Comparison of ENCODE assay signal across 9 cellular contexts in the genomic region with DNA sequence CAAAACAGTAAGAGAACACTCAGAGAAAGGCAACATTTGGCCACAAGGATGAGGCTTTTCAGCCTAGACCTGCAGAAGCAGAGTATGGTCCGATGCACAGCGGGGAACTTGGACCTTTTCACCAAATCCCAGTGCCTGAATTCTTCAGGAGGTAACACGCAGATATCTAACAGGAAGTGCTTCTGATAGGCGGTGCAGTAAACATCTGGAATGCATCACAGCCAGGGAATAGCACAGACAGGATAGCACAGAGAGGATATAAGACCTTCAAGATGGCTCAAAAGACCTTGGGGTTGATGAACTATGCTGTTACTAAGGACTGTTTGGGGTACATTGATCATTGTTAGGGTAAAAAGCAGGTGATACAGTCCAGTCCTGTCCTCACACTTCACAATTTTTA. TPM values are rescaled to one million over a fixed set of nuclear protein-coding genes. Genes with fewer than 3 reads are reported as not detected.
DNase-seq lines count a peak whose midpoint lies in the region; FAIRE-seq and TF ChIP-seq lines count a peak whose summit lies in the region.
"Had no signal": no experiment of that assay in that cellular context is flagged by ENCODE, and none has a peak within 500 bp of the region (broad histone marks: within the 10 kb centered on the region; RNA-seq: fewer than 3 reads in every experiment).

No MANE protein-coding gene starts in this region.

- peak overlapping the region; percentile 84 to 96 (median 93) for H3K9ac ChIP-seq in BLaER1 treated with 17β-estradiol and CSF1 and Interleukin-3, amounts not matched to agents 10 nM and 100 nM
- H3K9ac ChIP-seq in MM.1S (ENCODE audit: low read length) (peak overlapping the region; percentile 87; the same call in 1 of the 2 replicates), H1 (replicated peaks in 1 of 4; ENCODE audit: extremely low read depth in 1 of 4, low read depth in 3 of 4, low read length in 3 of 4) (no peak overlapping the region)

- no peak overlapping the region for H2AFZ ChIP-seq in MM.1S (ENCODE audit: low read length)
- no peak overlapping the region for H2AFZ ChIP-seq in H1 (ENCODE audit: low read length)

- H3K4ac ChIP-seq in H1 (replicated peaks; ENCODE audit: insufficient read length, low read depth, low read length): no peak overlapping the region

- H3K18ac ChIP-seq in H1 (ENCODE audit: extremely low read depth, low read length): no peak overlapping the region

- peaks cover 27% of the 10 kb centered on the region for H3F3A ChIP-seq in MM.1S (ENCODE audit: insufficient read depth, low read length)

- H3K9me3 ChIP-seq in BLaER1 treated with 17β-estradiol and CSF1 and Interleukin-3, amounts not matched to agents 10 nM and 100 nM (replicated peaks in 1 of 11): no peaks in the 10 kb centered on the region
- no peaks in the 10 kb centered on the region for H3K9me3 ChIP-seq in MM.1S (replicated peaks; ENCODE audit: insufficient read depth, low read length)
- no peaks in the 10 kb centered on the region for H3K9me3 ChIP-seq in H1 (ENCODE audit: insufficient read depth in 2 of 2, low read depth in 1 of 2, low read length in 1 of 2)
- H3K9me3 ChIP-seq: transverse colon had no signal

- peaks cover 56% of the 10 kb centered on the region for H3K4me1 Mint-ChIP-seq in nephron progenitor cell

- WGBS in H1 (ENCODE audit: extremely low coverage in 1 of 2, insufficient coverage in 1 of 2, insufficient read length in 1 of 2, insufficient replicate concordance in 2 of 2, low coverage in 1 of 2, low lambda C conversion rate in 2 of 2, missing lambda C conversion rate in 1 of 2), 2 experiments: 93% methylated on average over 4 of the region's 4 CpGs; no CpG with 5 or more reads in 1 of the 2 experiments

- H4K20me1 ChIP-seq in BLaER1 treated with 17β-estradiol and CSF1 and Interleukin-3, amounts not matched to agents 10 nM and 100 nM: peaks cover 34 to 94% (median 78%) of the 10 kb centered on the region in 11 experiments; a peak in 21 of 22 replicates
- H4K20me1 ChIP-seq in MM.1S (ENCODE audit: insufficient read depth, low read length): no peaks in the 10 kb centered on the region
- H4K20me1 ChIP-seq in H1 (replicated peaks in 1 of 2; ENCODE audit: control insufficient read depth in 1 of 2, insufficient read depth in 2 of 2, low read length in 2 of 2): peaks cover 10 to 26% of the 10 kb centered on the region in 2 experiments

- peaks cover 26% of the 10 kb centered on the region for H3K79me1 ChIP-seq in H1 (ENCODE audit: low read depth, low read length)

- H3K23ac ChIP-seq in H1 (ENCODE audit: insufficient read length): no peak overlapping the region

- no peak for TF ChIP-seq CTCF in MM.1S (IDR thresholded peaks at IDR 0.05; ENCODE audit: low read length)
- no peak for TF ChIP-seq CTCF in H1 (IDR thresholded peaks at IDR 0.05; ENCODE audit: control extremely low read depth in 1 of 3, insufficient read depth in 1 of 3, low read depth in 1 of 3, low read length in 3 of 3)
- no peak for TF ChIP-seq CTCF in nephron progenitor cell (IDR thresholded peaks at IDR 0.05)

- H3K9me2 ChIP-seq in MM.1S (replicated peaks; ENCODE audit: insufficient read depth, low read length): no peaks in the 10 kb centered on the region

- no peak overlapping the region for H2BK15ac ChIP-seq in H1 (ENCODE audit: low read length)

- H3K27ac Mint-ChIP-seq in nephron progenitor cell: peak overlapping the region; percentile 61

- H4K5ac ChIP-seq in H1 (ENCODE audit: insufficient read length, low read depth, low read length): no peak overlapping the region

- no peak overlapping the region for H2BK12ac ChIP-seq in H1 (ENCODE audit: low read depth, low read length)

- no peaks in the 10 kb centered on the region for H3K27me3 Mint-ChIP-seq in nephron progenitor cell (ENCODE audit: low read depth, poor library complexity)

- peak overlapping the region in 5 of 11 experiments; percentile 79 to 92 (median 88); a peak in 7 of 22 replicates for H3K27ac ChIP-seq in BLaER1 treated with 17β-estradiol and CSF1 and Interleukin-3, amounts not matched to agents 10 nM and 100 nM
- H3K27ac ChIP-seq in MM.1S (ENCODE audit: low read length) (no peak overlapping the region), H1 (ENCODE audit: low read depth, low read length) (no peak overlapping the region)

- peaks cover 53 to 69% (median 65%) of the 10 kb centered on the region in 11 experiments for H3K36me3 ChIP-seq in BLaER1 treated with 17β-estradiol and CSF1 and Interleukin-3, amounts not matched to agents 10 nM and 100 nM
- H3K36me3 ChIP-seq in MM.1S (replicated peaks; ENCODE audit: insufficient read depth, low read length): peaks cover 9% of the 10 kb centered on the region; the same call in 1 of the 2 replicates
- peaks cover 6 to 19% (median 10%) of the 10 kb centered on the region in 4 experiments for H3K36me3 ChIP-seq in H1 (ENCODE audit: control insufficient read depth in 2 of 4, insufficient read depth in 4 of 4, low read length in 3 of 4)

- no peak overlapping the region for H3K56ac ChIP-seq in H1 (replicated peaks; ENCODE audit: insufficient read length, low read depth, low read length)

- H3K4me1 ChIP-seq in BLaER1 treated with 17β-estradiol and CSF1 and Interleukin-3, amounts not matched to agents 10 nM and 100 nM: peaks cover 51 to 69% (median 59%) of the 10 kb centered on the region in 10 experiments
- peaks cover 45% of the 10 kb centered on the region for H3K4me1 ChIP-seq in MM.1S (ENCODE audit: low read length)
- peaks cover 0 to 13% (median 3%) of the 10 kb centered on the region in 4 experiments; a peak in 6 of 7 replicates for H3K4me1 ChIP-seq in H1 (replicated peaks in 1 of 4; ENCODE audit: control insufficient read depth in 3 of 4, insufficient read depth in 4 of 4, low read length in 3 of 4)

- DNase-seq in MM.1S (no peak), H1 (ENCODE audit: low read depth in 1 of 2, low spot score in 2 of 2) (no peak), nephron progenitor cell (no peak), cerebellar nuclear complex (lab: John Stamatoyannopoulos, UW) (no peak), NCI-H748 (lab: John Stamatoyannopoulos, UW; ENCODE audit: unreplicated experiment) (no peak), activated gamma-delta T cell (lab: John Stamatoyannopoulos, UW) (no peak), middle frontal gyrus (ENCODE audit: extremely low spot score, low spot score) (no peak)
- DNase-seq: transverse colon had no signal

- no peak overlapping the region for H2AK5ac ChIP-seq in H1 (ENCODE audit: low read depth, low read length)

- FAIRE-seq in H1 (lab: Jason Lieb, UNC): no peak

- peak overlapping the region; percentile 81 for H3K4me3 Mint-ChIP-seq in nephron progenitor cell

- H3K79me2 ChIP-seq in MM.1S (ENCODE audit: low read length) (peaks cover 92% of the 10 kb centered on the region), H1 (ENCODE audit: control insufficient read depth in 1 of 2, insufficient read depth in 2 of 2, low read length in 2 of 2) (peaks cover 0 to 39% of the 10 kb centered on the region in 2 experiments; a peak in 3 of 4 replicates)

- CTCF ChIA-PET in H1 (lab: Charles Lee; ENCODE audit: partially characterized antibody): interaction anchor here (0.8 to 2.0 kb wide), 5 partner anchors 10 to 271 kb away, joined by 4 to 9 read pairs (median 4); partner anchors contain the start of gene ASTL

- no peak overlapping the region for H2BK20ac ChIP-seq in H1 (ENCODE audit: low read length)

- no peak for TF ChIP-seq EP300 in H1 (IDR thresholded peaks at IDR 0.05; ENCODE audit: borderline replicate concordance in 1 of 2, low read depth in 2 of 2, low read length in 2 of 2)

- no peak overlapping the region for H2BK5ac ChIP-seq in H1 (ENCODE audit: low read depth, low read length)

- H4K8ac ChIP-seq in H1 (ENCODE audit: extremely low read depth, insufficient read depth, low read length): no peak overlapping the region

- H4K91ac ChIP-seq in H1 (replicated peaks; ENCODE audit: insufficient read length, low read length): no peak overlapping the region

- H3K14ac ChIP-seq in H1 (ENCODE audit: insufficient read length): no peak overlapping the region

- no peak for TF ChIP-seq RAD21 in H1 (IDR thresholded peaks at IDR 0.05 in 1 of 2, conservative IDR thresholded peaks at IDR 0.05 in 1 of 2; ENCODE audit: low read depth in 2 of 2, low read length in 2 of 2)

- H3K9me3 Mint-ChIP-seq in nephron progenitor cell: no peaks in the 10 kb centered on the region

- peak overlapping the region; percentile 78 to 96 (median 92); a peak in 19 of 20 replicates for H3K4me3 ChIP-seq in BLaER1 treated with 17β-estradiol and CSF1 and Interleukin-3, amounts not matched to agents 10 nM and 100 nM
- H3K4me3 ChIP-seq in MM.1S (ENCODE audit: low read length): peak overlapping the region; percentile 100; the same call in 1 of the 2 replicates
- H3K4me3 ChIP-seq in H1 (ENCODE audit: extremely low read depth in 1 of 4, insufficient read depth in 2 of 4, low read depth in 3 of 4, low read length in 4 of 4): no peak overlapping the region

- no peaks in the 10 kb centered on the region for H3K27me3 ChIP-seq in BLaER1 treated with 17β-estradiol and CSF1 and Interleukin-3, amounts not matched to agents 10 nM and 100 nM
- H3K27me3 ChIP-seq in MM.1S (replicated peaks; ENCODE audit: insufficient read depth, low read length): no peaks in the 10 kb centered on the region
- H3K27me3 ChIP-seq in H1 (replicated peaks in 1 of 4; ENCODE audit: control insufficient read depth in 3 of 4, extremely low read depth in 1 of 4, insufficient read depth in 3 of 4, low read length in 3 of 4): no peaks in the 10 kb centered on the region
- H3K27me3 ChIP-seq: transverse colon had no signal

- H3K4me2 ChIP-seq in BLaER1 treated with 17β-estradiol and CSF1 and Interleukin-3, amounts not matched to agents 10 nM and 100 nM: peak overlapping the region; percentile 91 to 99 (median 96)
- peak overlapping the region; percentile 91; the same call in 1 of the 2 replicates for H3K4me2 ChIP-seq in MM.1S (ENCODE audit: low read depth, low read length)
- H3K4me2 ChIP-seq in H1 (ENCODE audit: insufficient read depth in 1 of 2, low read depth in 2 of 2, low read length in 2 of 2): peak overlapping the region; percentile 90 to 99; a peak in 2 of 4 replicates

- peaks cover 11% of the 10 kb centered on the region; the same call in 1 of the 2 replicates for H3K23me2 ChIP-seq in H1 (ENCODE audit: low read depth, low read length)

- TF ChIP-seq POLR2A in H1 (IDR thresholded peaks at IDR 0.05; ENCODE audit: control extremely low read depth in 1 of 2, low read depth in 2 of 2, low read length in 2 of 2): no peak

- peaks cover 19% of the 10 kb centered on the region for H3K36me3 Mint-ChIP-seq in nephron progenitor cell (ENCODE audit: low read depth)

- POLR2A ChIA-PET in H1 (lab: Charles Lee; ENCODE audit: partially characterized antibody): interaction anchor here (1.1 kb wide), 1 partner anchor 55 kb away, joined by 3 read pairs; no protein-coding TSS in a partner anchor

- H2BK120ac ChIP-seq in H1 (replicated peaks; ENCODE audit: low read depth, low read length): no peak overlapping the region

RNA-seq across cellular contexts. Expression of gene TMEM127, which starts 1.7 kb away (rescaled TPM):
- total RNA-seq in H1 (2021; fragmentation: NEBNext Ultra II Directional; extraction: Animal tissue kit (Norgen Biotek cat#: 25700)): 25.0 and 25.4 TPM in 2 replicates
- polyA plus RNA-seq in H1 (2011; rRNA removed): 41.0 and 45.1 TPM in 2 replicates
- 18.7 TPM for polyA plus RNA-seq in H1 (2011; cell fraction: cytosol; rRNA removed)
- 27.6 TPM for polyA plus RNA-seq in H1 (2011; cell fraction: nucleus; rRNA removed)
- polyA plus RNA-seq in H1 (2012, experiment 1 of 2): 16.6 to 20.6 TPM (median 18.4 TPM) in 4 replicates
- 14.4 TPM for polyA plus RNA-seq in H1 (2012, experiment 2 of 2)
- polyA plus RNA-seq in H1 (2013, experiment 1 of 2): 26.3 TPM
- 30.3 TPM for polyA plus RNA-seq in H1 (2013, experiment 2 of 2)
- polyA minus RNA-seq in H1 (2011; rRNA and poly(A)+ RNA removed): 35.4 and 37.9 TPM in 2 replicates
- polyA minus RNA-seq in H1 (2011; cell fraction: cytosol; rRNA and poly(A)+ RNA removed): 15.1 TPM
- polyA minus RNA-seq in H1 (2011; cell fraction: nucleus; rRNA and poly(A)+ RNA removed): 12.3 TPM

RNA-seq across cellular contexts. Expression of gene CIAO1, which starts 1.9 kb away (rescaled TPM):
- 63.7 and 69.9 TPM in 2 replicates for total RNA-seq in H1 (2021; fragmentation: NEBNext Ultra II Directional; extraction: Animal tissue kit (Norgen Biotek cat#: 25700))
- 99.2 and 113 TPM in 2 replicates for polyA plus RNA-seq in H1 (2011; rRNA removed)
- polyA plus RNA-seq in H1 (2011; cell fraction: cytosol; rRNA removed): 110 TPM
- 89.6 TPM for polyA plus RNA-seq in H1 (2011; cell fraction: nucleus; rRNA removed)
- polyA plus RNA-seq in H1 (2012, experiment 1 of 2): 56.8 to 65.7 TPM (median 60.0 TPM) in 4 replicates
- 58.6 TPM for polyA plus RNA-seq in H1 (2012, experiment 2 of 2)
- 40.7 TPM for polyA plus RNA-seq in H1 (2013, experiment 1 of 2)
- 38.5 TPM for polyA plus RNA-seq in H1 (2013, experiment 2 of 2)
- 124 and 131 TPM in 2 replicates for polyA minus RNA-seq in H1 (2011; rRNA and poly(A)+ RNA removed)
- 51.7 TPM for polyA minus RNA-seq in H1 (2011; cell fraction: cytosol; rRNA and poly(A)+ RNA removed)
- 51.3 TPM for polyA minus RNA-seq in H1 (2011; cell fraction: nucleus; rRNA and poly(A)+ RNA removed)

RNA-seq across cellular contexts. Expression of gene SNRNP200, which starts 41.3 kb away (rescaled TPM):
- 190 and 199 TPM in 2 replicates for total RNA-seq in H1 (2021; fragmentation: NEBNext Ultra II Directional; extraction: Animal tissue kit (Norgen Biotek cat#: 25700))
- polyA plus RNA-seq in H1 (2011; rRNA removed): 289 and 302 TPM in 2 replicates
- polyA plus RNA-seq in H1 (2011; cell fraction: cytosol; rRNA removed): 285 TPM
- polyA plus RNA-seq in H1 (2011; cell fraction: nucleus; rRNA removed): 577 TPM
- polyA plus RNA-seq in H1 (2012, experiment 1 of 2): 182 to 258 TPM (median 247 TPM) in 4 replicates
- 34.1 TPM for polyA plus RNA-seq in H1 (2012, experiment 2 of 2)
- polyA plus RNA-seq in H1 (2013, experiment 1 of 2): 88.0 TPM
- 74.0 TPM for polyA plus RNA-seq in H1 (2013, experiment 2 of 2)
- polyA minus RNA-seq in H1 (2011; rRNA and poly(A)+ RNA removed): 522 and 583 TPM in 2 replicates
- 178 TPM for polyA minus RNA-seq in H1 (2011; cell fraction: cytosol; rRNA and poly(A)+ RNA removed)
- polyA minus RNA-seq in H1 (2011; cell fraction: nucleus; rRNA and poly(A)+ RNA removed): 183 TPM

RNA-seq across cellular contexts. Expression of gene STARD7, which starts 55.5 kb away (rescaled TPM):
- total RNA-seq in H1 (2021; fragmentation: NEBNext Ultra II Directional; extraction: Animal tissue kit (Norgen Biotek cat#: 25700)): 200 and 207 TPM in 2 replicates
- 60.3 and 89.1 TPM in 2 replicates for polyA plus RNA-seq in H1 (2011; rRNA removed)
- 90.5 TPM for polyA plus RNA-seq in H1 (2011; cell fraction: cytosol; rRNA removed)
- polyA plus RNA-seq in H1 (2011; cell fraction: nucleus; rRNA removed): 50.4 TPM
- 125 to 145 TPM (median 130 TPM) in 4 replicates for polyA plus RNA-seq in H1 (2012, experiment 1 of 2)
- polyA plus RNA-seq in H1 (2012, experiment 2 of 2): 61.7 TPM
- polyA plus RNA-seq in H1 (2013, experiment 1 of 2): 108 TPM
- polyA plus RNA-seq in H1 (2013, experiment 2 of 2): 99.9 TPM
- polyA minus RNA-seq in H1 (2011; rRNA and poly(A)+ RNA removed): 116 and 121 TPM in 2 replicates
- 74.0 TPM for polyA minus RNA-seq in H1 (2011; cell fraction: cytosol; rRNA and poly(A)+ RNA removed)
- 149 TPM for polyA minus RNA-seq in H1 (2011; cell fraction: nucleus; rRNA and poly(A)+ RNA removed)

Comparison
In these comparisons a context has a peak if more than half of its experiments do, and no peak if none do; other contexts are left out.
1. H3K4me3 ChIP-seq: peak in BLaER1 treated with 17β-estradiol and CSF1 and Interleukin-3, amounts not matched to agents 10 nM and 100 nM (10 of 10) and MM.1S (single experiment); none in H1 (0 of 4).
2. H3K9ac ChIP-seq: peak in BLaER1 treated with 17β-estradiol and CSF1 and Interleukin-3, amounts not matched to agents 10 nM and 100 nM (11 of 11) and MM.1S (single experiment); none in H1 (0 of 4).
3. Peak in every context shown above with its lines, with median percentiles within 50 percentile points of each other: H3K4me2 ChIP-seq.